In the genomic region with DNA sequence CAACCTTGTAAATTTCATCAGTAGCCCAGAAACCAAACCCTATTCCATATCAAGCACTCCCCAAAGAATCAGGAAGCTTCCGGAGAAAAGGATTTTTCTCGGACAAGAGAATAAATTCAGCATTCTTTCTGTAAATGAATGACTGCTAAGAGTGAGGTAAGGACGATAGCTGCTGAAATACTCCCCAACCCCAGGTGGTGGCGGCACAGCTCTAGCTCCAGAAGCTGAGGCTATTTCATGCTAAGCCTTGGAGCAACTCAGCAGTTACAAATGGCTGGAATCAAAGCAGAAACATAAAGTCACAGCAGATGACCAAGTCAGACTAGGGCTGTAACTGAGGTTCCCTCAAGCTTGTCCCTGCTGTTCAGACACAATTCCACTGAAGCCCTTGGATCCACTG, we compare ENCODE assay signal across 2 cellular contexts.
TF ChIP-seq lines count a peak whose summit lies in the region.

No MANE protein-coding gene starts in this region.

TF ChIP-seq in GM23338, 12 proteins besides CTCF, POLR2A, EP300 and RAD21:
- TF ChIP-seq, protein P1, sequence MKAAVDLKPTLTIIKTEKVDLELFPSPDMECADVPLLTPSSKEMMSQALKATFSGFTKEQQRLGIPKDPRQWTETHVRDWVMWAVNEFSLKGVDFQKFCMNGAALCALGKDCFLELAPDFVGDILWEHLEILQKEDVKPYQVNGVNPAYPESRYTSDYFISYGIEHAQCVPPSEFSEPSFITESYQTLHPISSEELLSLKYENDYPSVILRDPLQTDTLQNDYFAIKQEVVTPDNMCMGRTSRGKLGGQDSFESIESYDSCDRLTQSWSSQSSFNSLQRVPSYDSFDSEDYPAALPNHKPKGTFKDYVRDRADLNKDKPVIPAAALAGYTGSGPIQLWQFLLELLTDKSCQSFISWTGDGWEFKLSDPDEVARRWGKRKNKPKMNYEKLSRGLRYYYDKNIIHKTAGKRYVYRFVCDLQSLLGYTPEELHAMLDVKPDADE (IDR thresholded peaks at IDR 0.05), result no peak
- TF ChIP-seq, protein P2, sequence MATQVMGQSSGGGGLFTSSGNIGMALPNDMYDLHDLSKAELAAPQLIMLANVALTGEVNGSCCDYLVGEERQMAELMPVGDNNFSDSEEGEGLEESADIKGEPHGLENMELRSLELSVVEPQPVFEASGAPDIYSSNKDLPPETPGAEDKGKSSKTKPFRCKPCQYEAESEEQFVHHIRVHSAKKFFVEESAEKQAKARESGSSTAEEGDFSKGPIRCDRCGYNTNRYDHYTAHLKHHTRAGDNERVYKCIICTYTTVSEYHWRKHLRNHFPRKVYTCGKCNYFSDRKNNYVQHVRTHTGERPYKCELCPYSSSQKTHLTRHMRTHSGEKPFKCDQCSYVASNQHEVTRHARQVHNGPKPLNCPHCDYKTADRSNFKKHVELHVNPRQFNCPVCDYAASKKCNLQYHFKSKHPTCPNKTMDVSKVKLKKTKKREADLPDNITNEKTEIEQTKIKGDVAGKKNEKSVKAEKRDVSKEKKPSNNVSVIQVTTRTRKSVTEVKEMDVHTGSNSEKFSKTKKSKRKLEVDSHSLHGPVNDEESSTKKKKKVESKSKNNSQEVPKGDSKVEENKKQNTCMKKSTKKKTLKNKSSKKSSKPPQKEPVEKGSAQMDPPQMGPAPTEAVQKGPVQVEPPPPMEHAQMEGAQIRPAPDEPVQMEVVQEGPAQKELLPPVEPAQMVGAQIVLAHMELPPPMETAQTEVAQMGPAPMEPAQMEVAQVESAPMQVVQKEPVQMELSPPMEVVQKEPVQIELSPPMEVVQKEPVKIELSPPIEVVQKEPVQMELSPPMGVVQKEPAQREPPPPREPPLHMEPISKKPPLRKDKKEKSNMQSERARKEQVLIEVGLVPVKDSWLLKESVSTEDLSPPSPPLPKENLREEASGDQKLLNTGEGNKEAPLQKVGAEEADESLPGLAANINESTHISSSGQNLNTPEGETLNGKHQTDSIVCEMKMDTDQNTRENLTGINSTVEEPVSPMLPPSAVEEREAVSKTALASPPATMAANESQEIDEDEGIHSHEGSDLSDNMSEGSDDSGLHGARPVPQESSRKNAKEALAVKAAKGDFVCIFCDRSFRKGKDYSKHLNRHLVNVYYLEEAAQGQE (IDR thresholded peaks at IDR 0.05; ENCODE audit: unreplicated experiment), result no peak
- TF ChIP-seq, protein P3, sequence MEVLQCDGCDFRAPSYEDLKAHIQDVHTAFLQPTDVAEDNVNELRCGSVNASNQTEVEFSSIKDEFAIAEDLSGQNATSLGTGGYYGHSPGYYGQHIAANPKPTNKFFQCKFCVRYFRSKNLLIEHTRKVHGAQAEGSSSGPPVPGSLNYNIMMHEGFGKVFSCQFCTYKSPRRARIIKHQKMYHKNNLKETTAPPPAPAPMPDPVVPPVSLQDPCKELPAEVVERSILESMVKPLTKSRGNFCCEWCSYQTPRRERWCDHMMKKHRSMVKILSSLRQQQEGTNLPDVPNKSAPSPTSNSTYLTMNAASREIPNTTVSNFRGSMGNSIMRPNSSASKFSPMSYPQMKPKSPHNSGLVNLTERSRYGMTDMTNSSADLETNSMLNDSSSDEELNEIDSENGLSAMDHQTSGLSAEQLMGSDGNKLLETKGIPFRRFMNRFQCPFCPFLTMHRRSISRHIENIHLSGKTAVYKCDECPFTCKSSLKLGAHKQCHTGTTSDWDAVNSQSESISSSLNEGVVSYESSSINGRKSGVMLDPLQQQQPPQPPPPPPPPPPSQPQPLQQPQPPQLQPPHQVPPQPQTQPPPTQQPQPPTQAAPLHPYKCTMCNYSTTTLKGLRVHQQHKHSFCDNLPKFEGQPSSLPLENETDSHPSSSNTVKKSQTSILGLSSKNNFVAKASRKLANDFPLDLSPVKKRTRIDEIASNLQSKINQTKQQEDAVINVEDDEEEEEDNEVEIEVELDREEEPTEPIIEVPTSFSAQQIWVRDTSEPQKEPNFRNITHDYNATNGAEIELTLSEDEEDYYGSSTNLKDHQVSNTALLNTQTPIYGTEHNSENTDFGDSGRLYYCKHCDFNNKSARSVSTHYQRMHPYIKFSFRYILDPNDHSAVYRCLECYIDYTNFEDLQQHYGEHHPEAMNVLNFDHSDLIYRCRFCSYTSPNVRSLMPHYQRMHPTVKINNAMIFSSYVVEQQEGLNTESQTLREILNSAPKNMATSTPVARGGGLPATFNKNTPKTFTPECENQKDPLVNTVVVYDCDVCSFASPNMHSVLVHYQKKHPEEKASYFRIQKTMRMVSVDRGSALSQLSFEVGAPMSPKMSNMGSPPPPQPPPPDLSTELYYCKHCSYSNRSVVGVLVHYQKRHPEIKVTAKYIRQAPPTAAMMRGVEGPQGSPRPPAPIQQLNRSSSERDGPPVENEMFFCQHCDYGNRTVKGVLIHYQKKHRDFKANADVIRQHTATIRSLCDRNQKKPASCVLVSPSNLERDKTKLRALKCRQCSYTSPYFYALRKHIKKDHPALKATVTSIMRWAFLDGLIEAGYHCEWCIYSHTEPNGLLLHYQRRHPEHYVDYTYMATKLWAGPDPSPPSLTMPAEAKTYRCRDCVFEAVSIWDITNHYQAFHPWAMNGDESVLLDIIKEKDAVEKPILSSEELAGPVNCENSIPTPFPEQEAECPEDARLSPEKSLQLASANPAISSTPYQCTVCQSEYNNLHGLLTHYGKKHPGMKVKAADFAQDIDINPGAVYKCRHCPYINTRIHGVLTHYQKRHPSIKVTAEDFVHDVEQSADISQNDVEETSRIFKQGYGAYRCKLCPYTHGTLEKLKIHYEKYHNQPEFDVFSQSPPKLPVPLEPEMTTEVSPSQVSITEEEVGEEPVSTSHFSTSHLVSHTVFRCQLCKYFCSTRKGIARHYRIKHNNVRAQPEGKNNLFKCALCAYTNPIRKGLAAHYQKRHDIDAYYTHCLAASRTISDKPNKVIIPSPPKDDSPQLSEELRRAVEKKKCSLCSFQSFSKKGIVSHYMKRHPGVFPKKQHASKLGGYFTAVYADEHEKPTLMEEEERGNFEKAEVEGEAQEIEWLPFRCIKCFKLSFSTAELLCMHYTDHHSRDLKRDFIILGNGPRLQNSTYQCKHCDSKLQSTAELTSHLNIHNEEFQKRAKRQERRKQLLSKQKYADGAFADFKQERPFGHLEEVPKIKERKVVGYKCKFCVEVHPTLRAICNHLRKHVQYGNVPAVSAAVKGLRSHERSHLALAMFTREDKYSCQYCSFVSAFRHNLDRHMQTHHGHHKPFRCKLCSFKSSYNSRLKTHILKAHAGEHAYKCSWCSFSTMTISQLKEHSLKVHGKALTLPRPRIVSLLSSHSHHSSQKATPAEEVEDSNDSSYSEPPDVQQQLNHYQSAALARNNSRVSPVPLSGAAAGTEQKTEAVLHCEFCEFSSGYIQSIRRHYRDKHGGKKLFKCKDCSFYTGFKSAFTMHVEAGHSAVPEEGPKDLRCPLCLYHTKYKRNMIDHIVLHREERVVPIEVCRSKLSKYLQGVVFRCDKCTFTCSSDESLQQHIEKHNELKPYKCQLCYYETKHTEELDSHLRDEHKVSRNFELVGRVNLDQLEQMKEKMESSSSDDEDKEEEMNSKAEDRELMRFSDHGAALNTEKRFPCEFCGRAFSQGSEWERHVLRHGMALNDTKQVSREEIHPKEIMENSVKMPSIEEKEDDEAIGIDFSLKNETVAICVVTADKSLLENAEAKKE (CRISPR knock-in tag; IDR thresholded peaks at IDR 0.05), result no peak
- TF ChIP-seq EZH2phosphoT487 (IDR thresholded peaks at IDR 0.05; ENCODE audit: unreplicated experiment) (no peak), STAT1 (IDR thresholded peaks at IDR 0.05; ENCODE audit: unreplicated experiment) (no peak), POLR2AphosphoS5 (IDR thresholded peaks at IDR 0.05; ENCODE audit: low read depth) (no peak), EZH2 (IDR thresholded peaks at IDR 0.05; ENCODE audit: low read depth, unreplicated experiment) (no peak)

TF ChIP-seq in SK-N-SH treated with all-trans-retinoic acid at 6 μM for 48 hours, 23 proteins besides CTCF, POLR2A, EP300 and RAD21 (continued from another document):
- TF ChIP-seq, protein P4, sequence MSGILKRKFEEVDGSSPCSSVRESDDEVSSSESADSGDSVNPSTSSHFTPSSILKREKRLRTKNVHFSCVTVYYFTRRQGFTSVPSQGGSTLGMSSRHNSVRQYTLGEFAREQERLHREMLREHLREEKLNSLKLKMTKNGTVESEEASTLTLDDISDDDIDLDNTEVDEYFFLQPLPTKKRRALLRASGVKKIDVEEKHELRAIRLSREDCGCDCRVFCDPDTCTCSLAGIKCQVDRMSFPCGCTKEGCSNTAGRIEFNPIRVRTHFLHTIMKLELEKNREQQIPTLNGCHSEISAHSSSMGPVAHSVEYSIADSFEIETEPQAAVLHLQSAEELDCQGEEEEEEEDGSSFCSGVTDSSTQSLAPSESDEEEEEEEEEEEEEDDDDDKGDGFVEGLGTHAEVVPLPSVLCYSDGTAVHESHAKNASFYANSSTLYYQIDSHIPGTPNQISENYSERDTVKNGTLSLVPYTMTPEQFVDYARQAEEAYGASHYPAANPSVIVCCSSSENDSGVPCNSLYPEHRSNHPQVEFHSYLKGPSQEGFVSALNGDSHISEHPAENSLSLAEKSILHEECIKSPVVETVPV (CRISPR knock-in tag; IDR thresholded peaks at IDR 0.05), result no peak
- TF ChIP-seq RARB (CRISPR knock-in tag; IDR thresholded peaks at IDR 0.05) (no peak), OSR1 (CRISPR knock-in tag; IDR thresholded peaks at IDR 0.05) (no peak), ZFP3 (CRISPR knock-in tag; IDR thresholded peaks at IDR 0.05) (no peak), GLIS3 (CRISPR knock-in tag; IDR thresholded peaks at IDR 0.05) (no peak), ZC3H10 (CRISPR knock-in tag; IDR thresholded peaks at IDR 0.05) (no peak), ISL1 (CRISPR knock-in tag; IDR thresholded peaks at IDR 0.05) (no peak), BACH2 (CRISPR knock-in tag; IDR thresholded peaks at IDR 0.05; ENCODE audit: borderline replicate concordance) (no peak), ZFP30 (CRISPR knock-in tag; IDR thresholded peaks at IDR 0.05) (no peak)
- TF ChIP-seq, protein P5, sequence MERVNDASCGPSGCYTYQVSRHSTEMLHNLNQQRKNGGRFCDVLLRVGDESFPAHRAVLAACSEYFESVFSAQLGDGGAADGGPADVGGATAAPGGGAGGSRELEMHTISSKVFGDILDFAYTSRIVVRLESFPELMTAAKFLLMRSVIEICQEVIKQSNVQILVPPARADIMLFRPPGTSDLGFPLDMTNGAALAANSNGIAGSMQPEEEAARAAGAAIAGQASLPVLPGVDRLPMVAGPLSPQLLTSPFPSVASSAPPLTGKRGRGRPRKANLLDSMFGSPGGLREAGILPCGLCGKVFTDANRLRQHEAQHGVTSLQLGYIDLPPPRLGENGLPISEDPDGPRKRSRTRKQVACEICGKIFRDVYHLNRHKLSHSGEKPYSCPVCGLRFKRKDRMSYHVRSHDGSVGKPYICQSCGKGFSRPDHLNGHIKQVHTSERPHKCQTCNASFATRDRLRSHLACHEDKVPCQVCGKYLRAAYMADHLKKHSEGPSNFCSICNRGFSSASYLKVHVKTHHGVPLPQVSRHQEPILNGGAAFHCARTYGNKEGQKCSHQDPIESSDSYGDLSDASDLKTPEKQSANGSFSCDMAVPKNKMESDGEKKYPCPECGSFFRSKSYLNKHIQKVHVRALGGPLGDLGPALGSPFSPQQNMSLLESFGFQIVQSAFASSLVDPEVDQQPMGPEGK (CRISPR knock-in tag; IDR thresholded peaks at IDR 0.05; ENCODE audit: borderline replicate concordance), result no peak
- TF ChIP-seq, protein P6, sequence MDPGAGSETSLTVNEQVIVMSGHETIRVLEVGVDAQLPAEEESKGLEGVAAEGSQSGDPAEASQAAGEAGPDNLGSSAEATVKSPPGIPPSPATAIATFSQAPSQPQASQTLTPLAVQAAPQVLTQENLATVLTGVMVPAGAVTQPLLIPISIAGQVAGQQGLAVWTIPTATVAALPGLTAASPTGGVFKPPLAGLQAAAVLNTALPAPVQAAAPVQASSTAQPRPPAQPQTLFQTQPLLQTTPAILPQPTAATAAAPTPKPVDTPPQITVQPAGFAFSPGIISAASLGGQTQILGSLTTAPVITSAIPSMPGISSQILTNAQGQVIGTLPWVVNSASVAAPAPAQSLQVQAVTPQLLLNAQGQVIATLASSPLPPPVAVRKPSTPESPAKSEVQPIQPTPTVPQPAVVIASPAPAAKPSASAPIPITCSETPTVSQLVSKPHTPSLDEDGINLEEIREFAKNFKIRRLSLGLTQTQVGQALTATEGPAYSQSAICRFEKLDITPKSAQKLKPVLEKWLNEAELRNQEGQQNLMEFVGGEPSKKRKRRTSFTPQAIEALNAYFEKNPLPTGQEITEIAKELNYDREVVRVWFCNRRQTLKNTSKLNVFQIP (CRISPR knock-in tag; IDR thresholded peaks at IDR 0.05; ENCODE audit: borderline replicate concordance, low read depth), result no peak
- TF ChIP-seq, protein P7, sequence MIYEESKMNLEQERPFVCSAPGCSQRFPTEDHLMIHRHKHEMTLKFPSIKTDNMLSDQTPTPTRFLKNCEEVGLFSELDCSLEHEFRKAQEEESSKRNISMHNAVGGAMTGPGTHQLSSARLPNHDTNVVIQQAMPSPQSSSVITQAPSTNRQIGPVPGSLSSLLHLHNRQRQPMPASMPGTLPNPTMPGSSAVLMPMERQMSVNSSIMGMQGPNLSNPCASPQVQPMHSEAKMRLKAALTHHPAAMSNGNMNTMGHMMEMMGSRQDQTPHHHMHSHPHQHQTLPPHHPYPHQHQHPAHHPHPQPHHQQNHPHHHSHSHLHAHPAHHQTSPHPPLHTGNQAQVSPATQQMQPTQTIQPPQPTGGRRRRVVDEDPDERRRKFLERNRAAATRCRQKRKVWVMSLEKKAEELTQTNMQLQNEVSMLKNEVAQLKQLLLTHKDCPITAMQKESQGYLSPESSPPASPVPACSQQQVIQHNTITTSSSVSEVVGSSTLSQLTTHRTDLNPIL (CRISPR knock-in tag; IDR thresholded peaks at IDR 0.05; ENCODE audit: low read depth), result no peak
